ENCODE assay signal across 23 cellular contexts in the genomic region with DNA sequence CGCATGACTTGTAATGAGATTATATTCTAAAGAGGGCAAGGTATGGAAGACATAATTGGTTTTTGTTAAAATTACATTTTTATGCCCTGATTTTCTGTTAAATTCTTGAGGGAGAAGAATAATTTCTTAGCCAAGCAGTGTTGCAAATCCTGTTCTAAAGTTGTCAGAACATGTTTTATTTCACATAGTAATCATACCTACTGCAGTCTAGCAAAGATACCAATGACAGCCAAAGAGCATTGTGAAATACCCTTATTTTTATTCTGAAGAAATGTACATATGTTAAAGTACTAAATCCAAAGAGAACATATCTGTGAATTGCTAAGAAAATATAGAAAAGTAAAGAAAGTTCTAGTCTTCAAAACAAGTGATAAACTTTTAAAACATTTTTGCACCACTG. TPM values are rescaled to one million over a fixed set of nuclear protein-coding genes. Genes with fewer than 3 reads are reported as not detected.
"Had no signal": no experiment of that assay in that cellular context is flagged by ENCODE, and none has a peak within 500 bp of the region (broad histone marks: within the 10 kb centered on the region; RNA-seq: fewer than 3 reads in every experiment).

No MANE protein-coding gene starts in this region.

- FAIRE-seq: colon, pancreas had no signal

- H3K79me2 ChIP-seq: hepatocyte had no signal

- ATAC-seq: foreskin keratinocyte; left colon; left ventricle myocardium superior; pancreas; stimulated activated naive B cell treated with anti-CD40 and anti-IgM and Interleukin-4, amounts not matched to agents 10 μg/mL and 1 μg/mL and 100 μg/mL, for 72 hours; stimulated activated naive CD8-positive, alpha-beta T cell treated with anti-CD3 and anti-CD28 coated beads, Interleukin-15, amount 100 ng/mL, for 72 hours had no signal

- H3K4me1 ChIP-seq: foreskin keratinocyte, pancreas, transverse colon had no signal

- H3K4me3 ChIP-seq: hepatocyte, lung, pancreas, thoracic aorta, transverse colon had no signal

- DNase-seq: head of caudate nucleus; left colon; left ventricle myocardium superior; mesendoderm; naive B cell; occipital lobe; pancreas; stimulated activated CD4-positive, alpha-beta T cell treated with anti-CD3 and anti-CD28 coated beads, Interleukin-2, amount 100 ng/mL, for 24 hours; stimulated activated CD4-positive, alpha-beta T cell treated with anti-CD3 and anti-CD28 coated beads, Interleukin-4, amount 100 ng/mL, for 4 hours; stimulated activated naive B cell treated with anti-CD40 and anti-IgM and Interleukin-4, amounts not matched to agents 10 μg/mL and 1 μg/mL and 100 μg/mL, for 72 hours; stimulated activated naive CD8-positive, alpha-beta T cell treated with anti-CD3 and anti-CD28 coated beads, Interleukin-15, amount 100 ng/mL, for 72 hours; substantia nigra; transverse colon had no signal

- H3K27me3 ChIP-seq: foreskin keratinocyte, hepatocyte, pancreas had no signal

- H3K4me2 ChIP-seq: hepatocyte had no signal

- H3K36me3 ChIP-seq: pancreas, thoracic aorta, transverse colon had no signal

- H3K27ac ChIP-seq: foreskin keratinocyte, hepatocyte, pancreas, thoracic aorta, transverse colon had no signal

- H2AFZ ChIP-seq: hepatocyte had no signal

- H3K9me3 ChIP-seq: pancreas, thoracic aorta, transverse colon had no signal

RNA-seq across cellular contexts. Expression of a gene that starts 46.3 kb away (rescaled TPM):
- total RNA-seq: fibroblast of lung, foreskin keratinocyte, kidney epithelial cell, left colon, left ventricle myocardium superior, occipital lobe, pancreas, right cardiac atrium, skeletal muscle tissue, thoracic aorta, transverse colon had no signal
- polyA plus RNA-seq: esophagus, fibroblast of lung, foreskin keratinocyte, hepatocyte, pancreas, right cardiac atrium had no signal
